8 cellular contexts compared by ENCODE assay signal in genomic region chr16:83807710-83808572, GRCh38. TPM values are rescaled to one million over a fixed set of nuclear protein-coding genes. Genes with fewer than 3 reads are reported as not detected.
DNase-seq lines count a peak whose midpoint lies in the region; ATAC-seq and TF ChIP-seq lines count a peak whose summit lies in the region.

Gene HSBP1, plus strand, starts transcription at chr16:83807978. Its CDS starts 99 bp downstream, at chr16:83808077.

- H3K27me3 ChIP-seq in kidney epithelial cell (ENCODE audit: control insufficient read depth, insufficient read depth, low read length), result no peaks in the 10 kb centered on the region

- ATAC-seq in GM19043 (IDR thresholded peaks at IDR 0.05; ENCODE audit: low read depth, unreplicated experiment), result peak; percentile 87
- ATAC-seq in HG03354 (IDR thresholded peaks at IDR 0.05; ENCODE audit: poor library complexity, severe bottlenecking, unreplicated experiment), result peak; percentile 96

- H3K36me3 ChIP-seq in kidney epithelial cell (ENCODE audit: control insufficient read depth, insufficient read depth, low read length), result peaks cover 3% of the 10 kb centered on the region

- peak within 1 kb of the TSS; percentile 77 for H3K4me3 ChIP-seq in kidney epithelial cell (ENCODE audit: low read depth, low read length)

- DNase-seq in Ammon's horn (ENCODE audit: low spot score) (peak; percentile 91), NCI-H510A treated with DMSO at 0.1 percent for 48 hours (lab: John Stamatoyannopoulos, UW) (peak; percentile 63), cerebellum (ENCODE audit: low spot score) (peak; percentile 92), kidney epithelial cell (ENCODE audit: low read depth) (peak; percentile 53)
- peak; percentile 90 for DNase-seq in activated CD4-positive, alpha-beta T cell treated with anti-CD3 and anti-CD28 coated beads for 1 hour
- peak; percentile 97 for DNase-seq in stimulated activated CD4-positive, alpha-beta T cell treated with anti-CD3 and anti-CD28 coated beads, Interleukin-15, amount 100 ng/mL, for 24 hours

- no peak for TF ChIP-seq CTCF in kidney epithelial cell (IDR thresholded peaks at IDR 0.05; ENCODE audit: insufficient read depth, low read length, poor library complexity, severe bottlenecking)

RNA-seq across cellular contexts. Expression of gene HSBP1, which starts in this region (rescaled TPM):
- total RNA-seq in cerebellum (139 TPM), kidney epithelial cell (22.0 and 22.1 TPM in 2 replicates)

Comparison
In these comparisons a context has a peak if more than half of its experiments do, and no peak if none do; other contexts are left out.
1. Peak in every context shown above with its lines: DNase-seq, ATAC-seq and H3K4me3 ChIP-seq.